ENCODE assay signal across 27 cellular contexts in the genomic region with DNA sequence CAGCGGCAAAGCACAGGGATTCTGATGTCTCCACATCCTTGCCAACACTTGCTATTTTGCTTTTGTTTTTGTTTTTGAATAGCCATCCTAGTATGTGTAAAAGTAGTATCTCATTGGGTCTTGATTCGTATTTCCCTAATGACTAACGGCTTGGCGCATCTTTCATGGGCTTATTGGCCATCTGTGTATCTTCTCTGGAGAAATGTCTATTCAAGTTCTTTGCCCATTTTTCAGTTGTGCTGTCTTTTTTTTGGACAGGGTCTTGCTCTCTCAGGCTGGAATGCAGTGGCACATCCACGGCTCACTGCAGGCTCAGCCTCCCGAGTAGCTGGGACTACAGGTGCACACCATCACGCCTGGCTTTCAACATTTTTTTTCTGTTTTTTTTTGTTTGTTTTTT. TPM values are rescaled to one million over a fixed set of nuclear protein-coding genes. Genes with fewer than 3 reads are reported as not detected.
"Had no signal": no experiment of that assay in that cellular context is flagged by ENCODE, and none has a peak within 500 bp of the region (broad histone marks: within the 10 kb centered on the region; RNA-seq: fewer than 3 reads in every experiment).

No MANE protein-coding gene starts in this region.

- H3K4me3 ChIP-seq: esophagus squamous epithelium, gastroesophageal sphincter had no signal

- H3K27me3 ChIP-seq: brain microvascular endothelial cell, gastroesophageal sphincter had no signal

- H3K27ac ChIP-seq: brain microvascular endothelial cell, epithelial cell of prostate, esophagus squamous epithelium, gastroesophageal sphincter had no signal

- H3K36me3 ChIP-seq: brain microvascular endothelial cell had no signal

- H3K9me3 ChIP-seq: esophagus squamous epithelium, gastroesophageal sphincter had no signal

- ATAC-seq: activated CD4-positive, alpha-beta T cell treated with anti-CD3 and anti-CD28 coated beads for 36 hours; gastroesophageal sphincter had no signal

- H3K9me3 Mint-ChIP-seq: activated CD4-positive, alpha-beta memory T cell treated with anti-CD3 and anti-CD28 coated beads, Interleukin-2, amount 10 ng/mL, durations not matched to agents 7 days and 5 days; activated CD4-positive, alpha-beta T cell treated with anti-CD3 and anti-CD28 coated beads, Interleukin-2, amount 10 ng/mL, durations not matched to agents 7 days and 5 days; activated T-cell treated with anti-CD3 and anti-CD28 coated beads, Interleukin-2, amount 50 U/mL, for 24 hours; activated T-helper 17 cell treated with anti-CD3 and anti-CD28 coated beads, Interleukin-2, amount 50 U/mL, for 72 hours had no signal

- DNase-seq: activated CD4-positive, alpha-beta memory T cell treated with anti-CD3 and anti-CD28 coated beads, Interleukin-2, amount 10 ng/mL, durations not matched to agents 7 days and 5 days; activated CD4-positive, alpha-beta T cell treated with anti-CD3 and anti-CD28 coated beads for 36 hours; activated CD4-positive, alpha-beta T cell treated with anti-CD3 and anti-CD28 coated beads, Interleukin-2, amount 10 ng/mL, durations not matched to agents 7 days and 5 days; activated CD4-positive, alpha-beta T cell treated with anti-CD3 and anti-CD28 coated beads, Interleukin-2, amount 50 U/mL, for 4 hours; activated CD4-positive, CD25-positive, alpha-beta regulatory T cell; activated CD4-positive, CD25-positive, alpha-beta regulatory T cell treated with anti-CD3 and anti-CD28 coated beads, Interleukin-2, amount 50 U/mL, for 72 hours; activated CD8-positive, alpha-beta memory T cell treated with anti-CD3 and anti-CD28 coated beads, Interleukin-2, amount 50 U/mL, for 48 hours; activated effector memory CD4-positive, alpha-beta T cell treated with Interleukin-2 at 50 U/mL for 16 hours; activated gamma-delta T cell treated with Interleukin-2 at 50 U/mL for 16 hours; activated naive CD4-positive, alpha-beta T cell treated with anti-CD3 and anti-CD28 coated beads, Interleukin-2, amount 50 U/mL, for 16 hours; activated naive CD4-positive, alpha-beta T cell treated with Interleukin-2 at 50 U/mL for 16 hours; activated T-cell treated with anti-CD3 and anti-CD28 coated beads for 4 hours; activated T-cell treated with anti-CD3 and anti-CD28 coated beads, Interleukin-2, amount 50 U/mL, for 24 hours; amniotic stem cell; anterior cingulate cortex; brain microvascular endothelial cell; caudate nucleus; cortex of kidney; dermis blood vessel endothelial cell; effector CD8-positive, alpha-beta T cell; esophagus squamous epithelium; foreskin melanocyte; T-helper 2 cell had no signal

- H3K4me1 ChIP-seq: esophagus squamous epithelium, gastroesophageal sphincter had no signal

- H3K4me3 Mint-ChIP-seq: activated CD4-positive, alpha-beta memory T cell treated with anti-CD3 and anti-CD28 coated beads, Interleukin-2, amount 10 ng/mL, durations not matched to agents 7 days and 5 days; activated CD4-positive, alpha-beta T cell treated with anti-CD3 and anti-CD28 coated beads for 36 hours; activated CD4-positive, alpha-beta T cell treated with anti-CD3 and anti-CD28 coated beads, Interleukin-2, amount 10 ng/mL, durations not matched to agents 7 days and 5 days; activated naive CD8-positive, alpha-beta T cell; activated T-cell treated with anti-CD3 and anti-CD28 coated beads, Interleukin-2, amount 50 U/mL, for 24 hours; activated T-helper 17 cell treated with anti-CD3 and anti-CD28 coated beads, Interleukin-2, amount 50 U/mL, for 72 hours had no signal

- H3K27ac Mint-ChIP-seq: activated CD4-positive, alpha-beta memory T cell treated with anti-CD3 and anti-CD28 coated beads, Interleukin-2, amount 10 ng/mL, durations not matched to agents 7 days and 5 days; activated CD4-positive, alpha-beta T cell treated with anti-CD3 and anti-CD28 coated beads for 36 hours; activated CD4-positive, alpha-beta T cell treated with anti-CD3 and anti-CD28 coated beads, Interleukin-2, amount 10 ng/mL, durations not matched to agents 7 days and 5 days; activated naive CD8-positive, alpha-beta T cell; activated T-cell treated with anti-CD3 and anti-CD28 coated beads, Interleukin-2, amount 50 U/mL, for 24 hours; activated T-helper 17 cell treated with anti-CD3 and anti-CD28 coated beads, Interleukin-2, amount 50 U/mL, for 72 hours had no signal

- H3K27me3 Mint-ChIP-seq: activated CD4-positive, alpha-beta memory T cell treated with anti-CD3 and anti-CD28 coated beads, Interleukin-2, amount 10 ng/mL, durations not matched to agents 7 days and 5 days; activated CD4-positive, alpha-beta T cell treated with anti-CD3 and anti-CD28 coated beads for 36 hours; activated CD4-positive, alpha-beta T cell treated with anti-CD3 and anti-CD28 coated beads, Interleukin-2, amount 10 ng/mL, durations not matched to agents 7 days and 5 days; activated naive CD8-positive, alpha-beta T cell; activated T-cell treated with anti-CD3 and anti-CD28 coated beads, Interleukin-2, amount 50 U/mL, for 24 hours; activated T-helper 17 cell treated with anti-CD3 and anti-CD28 coated beads, Interleukin-2, amount 50 U/mL, for 72 hours had no signal

- H3K4me1 Mint-ChIP-seq: activated CD4-positive, alpha-beta memory T cell treated with anti-CD3 and anti-CD28 coated beads, Interleukin-2, amount 10 ng/mL, durations not matched to agents 7 days and 5 days; activated CD4-positive, alpha-beta T cell treated with anti-CD3 and anti-CD28 coated beads for 36 hours; activated CD4-positive, alpha-beta T cell treated with anti-CD3 and anti-CD28 coated beads, Interleukin-2, amount 10 ng/mL, durations not matched to agents 7 days and 5 days; activated T-helper 17 cell treated with anti-CD3 and anti-CD28 coated beads, Interleukin-2, amount 50 U/mL, for 72 hours had no signal

RNA-seq across cellular contexts. Expression of gene COL9A3, which starts 27.3 kb away (rescaled TPM):
- total RNA-seq: activated CD4-positive, alpha-beta memory T cell treated with anti-CD3 and anti-CD28 coated beads, Interleukin-2, amount 10 ng/mL, durations not matched to agents 7 days and 5 days; activated CD4-positive, alpha-beta T cell treated with anti-CD3 and anti-CD28 coated beads for 36 hours; activated CD4-positive, alpha-beta T cell treated with anti-CD3 and anti-CD28 coated beads, Interleukin-2, amount 10 ng/mL, durations not matched to agents 7 days and 5 days; activated T-helper 17 cell treated with anti-CD3 and anti-CD28 coated beads, Interleukin-2, amount 50 U/mL, for 72 hours had no signal
